ENCODE assay signal across 36 cellular contexts in the genomic region with DNA sequence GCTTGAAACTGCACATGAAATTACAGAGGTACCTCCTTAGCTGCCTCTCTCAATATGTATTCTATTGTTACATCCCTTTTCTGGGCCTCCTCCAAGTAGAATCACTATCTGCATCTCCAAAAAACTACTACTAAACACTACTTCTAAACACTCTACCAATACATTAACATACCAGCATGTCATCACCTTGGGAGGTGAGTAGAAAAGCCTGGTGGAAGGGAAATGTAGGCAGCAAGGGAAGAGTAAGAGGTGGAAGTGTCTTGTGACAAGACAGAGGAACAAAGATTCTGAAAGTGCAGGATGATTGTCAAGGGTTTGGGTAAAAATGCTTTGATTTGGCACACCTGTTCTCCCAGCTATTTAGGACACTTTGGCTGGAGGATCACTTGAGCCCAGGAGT. TPM values are rescaled to one million over a fixed set of nuclear protein-coding genes. Genes with fewer than 3 reads are reported as not detected.
"Had no signal": no experiment of that assay in that cellular context is flagged by ENCODE, and none has a peak within 500 bp of the region (broad histone marks: within the 10 kb centered on the region; RNA-seq: fewer than 3 reads in every experiment).

No MANE protein-coding gene starts in this region.

- ATAC-seq: effector memory CD8-positive, alpha-beta T cell; esophagus mucosa; gastrocnemius medialis; heart right ventricle; left colon; left lobe of liver; lower lobe of right lung; mucosa of descending colon had no signal

- H3K27me3 Mint-ChIP-seq: dendritic cell treated with granulocyte-macrophage colony-stimulating factor and Interleukin-4, amounts not matched to agents 40 ng/mL and 50 ng/mL, for 4 days; effector memory CD8-positive, alpha-beta T cell had no signal

- H3K36me3 Mint-ChIP-seq: immature natural killer cell, mesothelial cell of epicardium, naive B cell had no signal

- FAIRE-seq: endometrium, kidney had no signal

- H3K27ac Mint-ChIP-seq: dendritic cell treated with granulocyte-macrophage colony-stimulating factor and Interleukin-4, amounts not matched to agents 40 ng/mL and 50 ng/mL, for 4 days; effector memory CD8-positive, alpha-beta T cell; endodermal cell; immature natural killer cell; mesothelial cell of epicardium; naive B cell had no signal

- H3K4me1 Mint-ChIP-seq: immature natural killer cell, naive B cell had no signal

- H3K27ac ChIP-seq: colonic mucosa, epithelial cell of prostate, esophagus squamous epithelium, gastrocnemius medialis, heart right ventricle, left ventricle myocardium inferior, lower lobe of right lung had no signal

- H3K27me3 ChIP-seq: colonic mucosa, esophagus squamous epithelium, gastrocnemius medialis, heart right ventricle had no signal

- H3K9me3 ChIP-seq: colonic mucosa, esophagus squamous epithelium, gastrocnemius medialis, heart right ventricle, left ventricle myocardium inferior, lower lobe of right lung, mucosa of descending colon had no signal

- DNase-seq: colonic mucosa; cortex of kidney; effector CD8-positive, alpha-beta T cell; effector memory CD8-positive, alpha-beta T cell; endodermal cell; erythroblast; esophagus squamous epithelium; foreskin fibroblast; foreskin melanocyte; gastrocnemius medialis; glutamatergic neuron; head of caudate nucleus; heart right ventricle; hippocampal formation; immature natural killer cell; islet precursor cell; kidney; kidney glomerular epithelial cell; left colon; left ventricle myocardium inferior; lower lobe of right lung; mesenchymal stem cell; mucosa of descending colon; naive B cell had no signal

- H3K4me3 ChIP-seq: colonic mucosa, esophagus squamous epithelium, gastrocnemius medialis, heart right ventricle, left ventricle myocardium inferior, lower lobe of right lung, mucosa of descending colon had no signal

- H3K36me3 ChIP-seq: colonic mucosa, esophagus squamous epithelium, gastrocnemius medialis, heart right ventricle, left ventricle myocardium inferior, lower lobe of right lung had no signal

- H3K9me3 Mint-ChIP-seq: endodermal cell, mesothelial cell of epicardium had no signal

- H3K4me1 ChIP-seq: colonic mucosa, esophagus squamous epithelium, gastrocnemius medialis, heart right ventricle, left ventricle myocardium inferior, lower lobe of right lung had no signal

- H3K4me3 Mint-ChIP-seq: dendritic cell treated with granulocyte-macrophage colony-stimulating factor and Interleukin-4, amounts not matched to agents 40 ng/mL and 50 ng/mL, for 4 days; effector memory CD8-positive, alpha-beta T cell; endodermal cell; immature natural killer cell; mesothelial cell of epicardium; naive B cell had no signal

RNA-seq across cellular contexts. Expression of gene AFM, which starts 3.5 kb away (rescaled TPM):
- total RNA-seq: dermis microvascular lymphatic vessel endothelial cell, endodermal cell, esophagus mucosa, esophagus squamous epithelium, glomerular endothelial cell, heart right ventricle, kidney, left colon, left ventricle myocardium inferior, lower leg skin, lower lobe of right lung, lung microvascular endothelial cell, mesenteric fat pad, mesothelial cell of epicardium, mucosa of descending colon, myocyte had no signal

RNA-seq across cellular contexts. Expression of gene AFP, which starts 49.1 kb away (rescaled TPM):
- total RNA-seq: dermis microvascular lymphatic vessel endothelial cell, esophagus mucosa, esophagus squamous epithelium, gastrocnemius medialis, glomerular endothelial cell, heart right ventricle, kidney, left colon, left ventricle myocardium inferior, lower leg skin, lower lobe of right lung, lung microvascular endothelial cell, mesenteric fat pad, mucosa of descending colon had no signal
